In the genomic region with DNA sequence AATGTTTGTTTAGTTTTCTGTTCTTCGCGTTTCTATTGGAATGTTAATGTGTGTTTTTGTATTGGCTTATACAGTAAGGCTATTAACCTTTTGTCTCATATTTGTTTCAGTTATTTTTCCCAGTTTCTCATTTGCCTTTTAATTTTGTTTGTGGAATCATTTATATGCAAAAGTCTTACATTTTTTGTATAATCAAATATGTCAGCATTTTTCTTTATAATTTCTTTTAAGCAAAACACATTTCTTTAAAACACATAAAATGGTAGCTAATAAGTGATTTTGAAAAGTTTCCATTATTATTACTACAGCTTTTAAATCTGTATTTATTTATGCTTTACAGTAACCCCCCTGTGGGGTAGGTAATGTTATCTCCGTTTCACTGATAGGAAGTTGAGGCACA, we compare ENCODE assay signal across 18 cellular contexts.
DNase-seq lines count a peak whose midpoint lies in the region; ATAC-seq, FAIRE-seq and TF ChIP-seq lines count a peak whose summit lies in the region.
"Had no signal": no experiment of that assay in that cellular context is flagged by ENCODE, and none has a peak within 500 bp of the region (broad histone marks: within the 10 kb centered on the region; RNA-seq: fewer than 3 reads in every experiment).

No MANE protein-coding gene starts in this region.

- peaks cover 49% of the 10 kb centered on the region for H3K4me1 Mint-ChIP-seq in activated T-cell treated with anti-CD3 and anti-CD28 coated beads, Interleukin-2, amount 50 U/mL, for 72 hours (ENCODE audit: low read depth)
- peaks cover 90% of the 10 kb centered on the region for H3K4me1 Mint-ChIP-seq in nephron progenitor cell

- no peak overlapping the region for H3K56ac ChIP-seq in H1 (replicated peaks; ENCODE audit: insufficient read length, low read depth, low read length)

- no peaks in the 10 kb centered on the region for H3K23me2 ChIP-seq in H1 (ENCODE audit: low read depth, low read length)

- FAIRE-seq in H1 (lab: Jason Lieb, UNC), result peak; percentile 7

- ATAC-seq in activated T-cell treated with anti-CD3 and anti-CD28 coated beads, Interleukin-2, amount 50 U/mL, for 72 hours (replicated peaks in 1 of 2), result no peak

- H3K14ac ChIP-seq in H1 (ENCODE audit: insufficient read length), result no peak overlapping the region

- no peak overlapping the region for H2BK20ac ChIP-seq in H1 (ENCODE audit: low read length)

- TF ChIP-seq RAD21 in H1 (IDR thresholded peaks at IDR 0.05 in 1 of 2, conservative IDR thresholded peaks at IDR 0.05 in 1 of 2; ENCODE audit: low read depth in 2 of 2, low read length in 2 of 2), result no peak

- no peak overlapping the region for H4K91ac ChIP-seq in H1 (replicated peaks; ENCODE audit: insufficient read length, low read length)

- H3K27me3 ChIP-seq in H1 (replicated peaks in 1 of 4; ENCODE audit: control insufficient read depth in 3 of 4, extremely low read depth in 1 of 4, insufficient read depth in 3 of 4, low read length in 3 of 4) (no peaks in the 10 kb centered on the region), uterus (no peaks in the 10 kb centered on the region)
- H3K27me3 ChIP-seq: BLaER1 treated with 17β-estradiol and CSF1 and Interleukin-3, amounts not matched to agents 10 nM and 100 nM had no signal

- no peak for TF ChIP-seq EP300 in H1 (IDR thresholded peaks at IDR 0.05; ENCODE audit: borderline replicate concordance in 1 of 2, low read depth in 2 of 2, low read length in 2 of 2)

- no peak overlapping the region for H3K4me3 Mint-ChIP-seq in activated T-cell treated with anti-CD3 and anti-CD28 coated beads, Interleukin-2, amount 50 U/mL, for 72 hours
- H3K4me3 Mint-ChIP-seq in nephron progenitor cell, result no peak overlapping the region
- H3K4me3 Mint-ChIP-seq: IgD-negative memory B cell had no signal

- H3K79me1 ChIP-seq in H1 (ENCODE audit: low read depth, low read length), result no peaks in the 10 kb centered on the region

- no peak overlapping the region for H3K27ac ChIP-seq in H1 (ENCODE audit: low read depth, low read length)
- H3K27ac ChIP-seq in uterus, result peak overlapping the region; percentile 90 to 94
- H3K27ac ChIP-seq in caudate nucleus (ENCODE audit: low read depth, low read length), result no peak overlapping the region
- H3K27ac ChIP-seq: 22Rv1 had no signal

- H3K9me3 Mint-ChIP-seq in activated T-cell treated with anti-CD3 and anti-CD28 coated beads, Interleukin-2, amount 50 U/mL, for 72 hours, result no peaks in the 10 kb centered on the region
- no peaks in the 10 kb centered on the region for H3K9me3 Mint-ChIP-seq in nephron progenitor cell
- H3K9me3 Mint-ChIP-seq: H9, IgD-negative memory B cell had no signal

- H3K79me2 ChIP-seq in H1 (ENCODE audit: control insufficient read depth in 1 of 2, insufficient read depth in 2 of 2, low read length in 2 of 2), result no peaks in the 10 kb centered on the region

- H3K9me3 ChIP-seq in H1 (ENCODE audit: insufficient read depth in 2 of 2, low read depth in 1 of 2, low read length in 1 of 2) (no peaks in the 10 kb centered on the region), uterus (no peaks in the 10 kb centered on the region)
- H3K9me3 ChIP-seq: BLaER1 treated with 17β-estradiol and CSF1 and Interleukin-3, amounts not matched to agents 10 nM and 100 nM had no signal

- POLR2A ChIA-PET in H1 (lab: Charles Lee; ENCODE audit: partially characterized antibody), result no interaction called here

- H3K4me3 ChIP-seq in H1 (ENCODE audit: extremely low read depth in 1 of 4, insufficient read depth in 2 of 4, low read depth in 3 of 4, low read length in 4 of 4), result no peak overlapping the region
- H3K4me3 ChIP-seq in uterus, result no peak overlapping the region
- H3K4me3 ChIP-seq: BLaER1 treated with 17β-estradiol and CSF1 and Interleukin-3, amounts not matched to agents 10 nM and 100 nM had no signal

- no peaks in the 10 kb centered on the region for H4K20me1 ChIP-seq in H1 (replicated peaks in 1 of 2; ENCODE audit: control insufficient read depth in 1 of 2, insufficient read depth in 2 of 2, low read length in 2 of 2)
- H4K20me1 ChIP-seq: BLaER1 treated with 17β-estradiol and CSF1 and Interleukin-3, amounts not matched to agents 10 nM and 100 nM had no signal

- H3K4me2 ChIP-seq in H1 (ENCODE audit: insufficient read depth in 1 of 2, low read depth in 2 of 2, low read length in 2 of 2), result no peak overlapping the region

- H3K27ac Mint-ChIP-seq in activated T-cell treated with anti-CD3 and anti-CD28 coated beads, Interleukin-2, amount 50 U/mL, for 72 hours, result peak overlapping the region; percentile 73
- peak overlapping the region; percentile 76 for H3K27ac Mint-ChIP-seq in nephron progenitor cell
- H3K27ac Mint-ChIP-seq: IgD-negative memory B cell had no signal

- no peak overlapping the region for H2BK120ac ChIP-seq in H1 (replicated peaks; ENCODE audit: low read depth, low read length)

- no peak overlapping the region for H3K18ac ChIP-seq in H1 (ENCODE audit: extremely low read depth, low read length)

- H2AFZ ChIP-seq in H1 (ENCODE audit: low read length), result no peak overlapping the region

- WGBS in H1 (ENCODE audit: extremely low coverage in 1 of 2, insufficient coverage in 1 of 2, insufficient read length in 1 of 2, insufficient replicate concordance in 2 of 2, low coverage in 1 of 2, low lambda C conversion rate in 2 of 2, missing lambda C conversion rate in 1 of 2), 2 experiments, result 72% methylated on average over 3 of the region's 3 CpGs; no CpG with 5 or more reads in 1 of the 2 experiments

- H3K4me1 ChIP-seq in H1 (replicated peaks in 1 of 4; ENCODE audit: control insufficient read depth in 3 of 4, insufficient read depth in 4 of 4, low read length in 3 of 4) (peaks cover 2 to 18% (median 11%) of the 10 kb centered on the region in 4 experiments; a peak in 5 of 7 replicates), uterus (peaks cover 22 to 29% of the 10 kb centered on the region in 2 donors)

- TF ChIP-seq CTCF in H1 (IDR thresholded peaks at IDR 0.05; ENCODE audit: control extremely low read depth in 1 of 3, insufficient read depth in 1 of 3, low read depth in 1 of 3, low read length in 3 of 3) (no peak), nephron progenitor cell (IDR thresholded peaks at IDR 0.05) (no peak), uterus (IDR thresholded peaks at IDR 0.05) (no peak)

- no peak overlapping the region for H4K8ac ChIP-seq in H1 (ENCODE audit: extremely low read depth, insufficient read depth, low read length)

- H3K9ac ChIP-seq in H1 (replicated peaks in 1 of 4; ENCODE audit: extremely low read depth in 1 of 4, low read depth in 3 of 4, low read length in 3 of 4), result no peak overlapping the region
- H3K9ac ChIP-seq: BLaER1 treated with 17β-estradiol and CSF1 and Interleukin-3, amounts not matched to agents 10 nM and 100 nM had no signal

- no peak overlapping the region for H2BK12ac ChIP-seq in H1 (ENCODE audit: low read depth, low read length)

- H3K23ac ChIP-seq in H1 (ENCODE audit: insufficient read length), result no peak overlapping the region

- H2BK5ac ChIP-seq in H1 (ENCODE audit: low read depth, low read length), result no peak overlapping the region

- no peak overlapping the region for H4K5ac ChIP-seq in H1 (ENCODE audit: insufficient read length, low read depth, low read length)

- DNase-seq in activated T-cell treated with anti-CD3 and anti-CD28 coated beads, Interleukin-2, amount 50 U/mL, for 72 hours, result no peak
- DNase-seq in activated T-cell treated with anti-CD3 and anti-CD28 coated beads for 4 hours (no peak), H1 (ENCODE audit: low read depth in 1 of 2, low spot score in 2 of 2) (no peak), nephron progenitor cell (no peak), uterus (no peak), RPMI8226 (no peak), caudate nucleus (lab: John Stamatoyannopoulos, UW) (no peak), NCI-H187 (lab: John Stamatoyannopoulos, UW) (no peak)
- DNase-seq: H9, MV-4-11, NCI-H1436, NCI-H2081, NCI-H2227 treated with DMSO at 0.1 percent for 48 hours, NCI-H526, OCI-M1 had no signal

- H3K36me3 Mint-ChIP-seq in activated T-cell treated with anti-CD3 and anti-CD28 coated beads, Interleukin-2, amount 50 U/mL, for 72 hours (ENCODE audit: insufficient read depth in 2 of 2), result no peaks in the 10 kb centered on the region
- no peaks in the 10 kb centered on the region for H3K36me3 Mint-ChIP-seq in nephron progenitor cell (ENCODE audit: low read depth)
- H3K36me3 Mint-ChIP-seq: IgD-negative memory B cell had no signal

- CTCF ChIA-PET in H1 (lab: Charles Lee; ENCODE audit: partially characterized antibody), result interaction anchor here (0.9 to 6.3 kb wide), 2 partner anchors 334 to 564 kb away, joined by 3 to 76 read pairs; no protein-coding TSS in a partner anchor

- no peaks in the 10 kb centered on the region for H3K36me3 ChIP-seq in H1 (ENCODE audit: control insufficient read depth in 2 of 4, insufficient read depth in 4 of 4, low read length in 3 of 4)
- no peaks in the 10 kb centered on the region for H3K36me3 ChIP-seq in uterus
- H3K36me3 ChIP-seq: BLaER1 treated with 17β-estradiol and CSF1 and Interleukin-3, amounts not matched to agents 10 nM and 100 nM had no signal

- intact Hi-C loops in uterus (cut with DNase I; ENCODE audit: low total_unique reads), result no loop called here

- H3K27me3 Mint-ChIP-seq in activated T-cell treated with anti-CD3 and anti-CD28 coated beads, Interleukin-2, amount 50 U/mL, for 72 hours (ENCODE audit: low read depth), result no peaks in the 10 kb centered on the region
- no peaks in the 10 kb centered on the region for H3K27me3 Mint-ChIP-seq in nephron progenitor cell (ENCODE audit: low read depth, poor library complexity)
- H3K27me3 Mint-ChIP-seq: IgD-negative memory B cell had no signal

- no peak overlapping the region for H3K4ac ChIP-seq in H1 (replicated peaks; ENCODE audit: insufficient read length, low read depth, low read length)

- no peak overlapping the region for H2AK5ac ChIP-seq in H1 (ENCODE audit: low read depth, low read length)

- H2BK15ac ChIP-seq in H1 (ENCODE audit: low read length), result no peak overlapping the region

- TF ChIP-seq POLR2A in H1 (IDR thresholded peaks at IDR 0.05; ENCODE audit: control extremely low read depth in 1 of 2, low read depth in 2 of 2, low read length in 2 of 2) (no peak), uterus (IDR thresholded peaks at IDR 0.05) (no peak)

TF ChIP-seq in H1, 55 proteins besides CTCF, POLR2A, EP300 and RAD21 (continues in another document):
- no peak for TF ChIP-seq BCL11A (IDR thresholded peaks at IDR 0.05; ENCODE audit: low read depth in 2 of 2, low read length in 2 of 2)
- no peak for TF ChIP-seq SRF (IDR thresholded peaks at IDR 0.05; ENCODE audit: low read depth, low read length)
- no peak for TF ChIP-seq CBX5 (IDR thresholded peaks at IDR 0.05; ENCODE audit: low read depth, low read length)
- no peak for TF ChIP-seq MAFK (IDR thresholded peaks at IDR 0.05; ENCODE audit: low read depth, low read length)
- TF ChIP-seq SP4 (IDR thresholded peaks at IDR 0.05; ENCODE audit: low read length), result no peak
- TF ChIP-seq SIRT6 (IDR thresholded peaks at IDR 0.05; ENCODE audit: low read length), result no peak
- TF ChIP-seq EZH2 (IDR thresholded peaks at IDR 0.05; ENCODE audit: low read depth, low read length, severe bottlenecking), result no peak
- TF ChIP-seq SP1 (IDR thresholded peaks at IDR 0.05; ENCODE audit: low read depth, low read length), result no peak
- no peak for TF ChIP-seq GTF2F1 (IDR thresholded peaks at IDR 0.05; ENCODE audit: borderline replicate concordance, low read depth, low read length)
- no peak for TF ChIP-seq NANOG (IDR thresholded peaks at IDR 0.05; ENCODE audit: insufficient read depth, low read depth, low read length, poor library complexity, severe bottlenecking)

Comparison
In these comparisons a context has a peak if more than half of its experiments do, and no peak if none do; other contexts are left out.
1. H3K27ac ChIP-seq: peak in uterus (2 of 2); none in H1 (single experiment) and caudate nucleus (single experiment).